ENCODE assay signal across 15 cellular contexts in genomic region chr6:55826941-55827340, GRCh38. TPM values are rescaled to one million over a fixed set of nuclear protein-coding genes. Genes with fewer than 3 reads are reported as not detected.
DNase-seq lines count a peak whose midpoint lies in the region; ATAC-seq, FAIRE-seq and TF ChIP-seq lines count a peak whose summit lies in the region.
"Had no signal": no experiment of that assay in that cellular context is flagged by ENCODE, and none has a peak within 500 bp of the region (broad histone marks: within the 10 kb centered on the region; RNA-seq: fewer than 3 reads in every experiment).

No MANE protein-coding gene starts in this region.

- H3K27ac Mint-ChIP-seq in endodermal cell (no peak overlapping the region), neural crest cell (ENCODE audit: unreplicated experiment) (peak overlapping the region; percentile 54)
- H3K27ac Mint-ChIP-seq: CD4-positive, alpha-beta T cell had no signal

- peaks cover 45% of the 10 kb centered on the region for H3K4me1 Mint-ChIP-seq in endodermal cell
- peaks cover 38% of the 10 kb centered on the region for H3K4me1 Mint-ChIP-seq in neural crest cell

- H3K36me3 ChIP-seq in endodermal cell (ENCODE audit: control insufficient read depth, insufficient read depth, low read length) (no peaks in the 10 kb centered on the region), ascending aorta (no peaks in the 10 kb centered on the region)

- ATAC-seq in GM19463 (IDR thresholded peaks at IDR 0.05; ENCODE audit: unreplicated experiment), result no peak

- WGBS in endodermal cell (ENCODE audit: insufficient coverage in 1 of 2, insufficient read length in 1 of 2), 2 experiments, result 73% methylated on average over 1 of the region's 1 CpG; no CpG with 5 or more reads in 1 of the 2 experiments

- H3K4me1 ChIP-seq in endodermal cell (ENCODE audit: control insufficient read depth, insufficient read depth, low read length), result peaks cover 15% of the 10 kb centered on the region
- no peaks in the 10 kb centered on the region for H3K4me1 ChIP-seq in ascending aorta

- H3K27me3 ChIP-seq in endodermal cell (ENCODE audit: control insufficient read depth, insufficient read depth, low read length, poor library complexity, severe bottlenecking), result no peaks in the 10 kb centered on the region
- no peaks in the 10 kb centered on the region for H3K27me3 ChIP-seq in ascending aorta

- H3K4me3 Mint-ChIP-seq in endodermal cell (no peak overlapping the region), neural crest cell (peak overlapping the region; percentile 1)
- H3K4me3 Mint-ChIP-seq: CD4-positive, alpha-beta T cell had no signal

- H3K36me3 Mint-ChIP-seq in endodermal cell (ENCODE audit: low read depth) (no peaks in the 10 kb centered on the region), neural crest cell (ENCODE audit: low read depth) (no peaks in the 10 kb centered on the region)

- H3K9me3 Mint-ChIP-seq in endodermal cell (no peaks in the 10 kb centered on the region), neural crest cell (no peaks in the 10 kb centered on the region)

- H3K27me3 Mint-ChIP-seq in endodermal cell (ENCODE audit: insufficient read depth) (peaks cover 21% of the 10 kb centered on the region), neural crest cell (ENCODE audit: low read depth) (no peaks in the 10 kb centered on the region)
- H3K27me3 Mint-ChIP-seq: CD4-positive, alpha-beta T cell had no signal

- no peak for FAIRE-seq in GM19239 (lab: Jason Lieb, UNC)
- FAIRE-seq: GM12892 had no signal

- DNase-seq in HPDE6-E6E7 (ENCODE audit: extremely low spot score) (peak; percentile 6), endodermal cell (no peak), neural crest cell (ENCODE audit: low read depth, low spot score) (no peak), GM19239 (ENCODE audit: insufficient read length, low spot score) (no peak), ascending aorta (ENCODE audit: low spot score in 2 of 2) (no peak)
- no peak for DNase-seq in activated naive CD4-positive, alpha-beta T cell treated with Interleukin-2 at 50 U/mL for 16 hours
- DNase-seq: CD4-positive, alpha-beta T cell; DND-41; GDM1; H7; Right ventricle myocardium superior had no signal

- H3K4me3 ChIP-seq in endodermal cell (ENCODE audit: low read length) (no peak overlapping the region), ascending aorta (no peak overlapping the region)

- intact Hi-C loops in ascending aorta (cut with DNase I), result no loop called here

- H3K9me3 ChIP-seq in endodermal cell (ENCODE audit: control insufficient read depth, low read length) (no peaks in the 10 kb centered on the region), ascending aorta (no peaks in the 10 kb centered on the region)

- H3K27ac ChIP-seq in 22Rv1 (peak overlapping the region; percentile 62), endodermal cell (ENCODE audit: low read depth, low read length) (peak overlapping the region; percentile 59), ascending aorta (no peak overlapping the region)

- no peak for TF ChIP-seq CTCF in 22Rv1 (IDR thresholded peaks at IDR 0.05)
- no peak for TF ChIP-seq CTCF in endodermal cell (conservative IDR thresholded peaks at IDR 0.05)
- no peak for TF ChIP-seq CTCF in neural crest cell (conservative IDR thresholded peaks at IDR 0.05)
- TF ChIP-seq CTCF in ascending aorta (IDR thresholded peaks at IDR 0.05), result no peak

- H3K9ac ChIP-seq in endodermal cell (ENCODE audit: extremely low read depth, low read length, poor library complexity, severe bottlenecking), result no peak overlapping the region

RNA-seq across cellular contexts. Expression of gene BMP5, which starts 48.4 kb away (rescaled TPM):
- under 1 TPM; 0.73 to 0.84 TPM for total RNA-seq in endodermal cell
- polyA plus RNA-seq in endodermal cell (2013, experiment 1 of 2), result 21.6 TPM
- 21.9 TPM for polyA plus RNA-seq in endodermal cell (2013, experiment 2 of 2)
- 2.2 and 2.4 TPM in 2 replicates for total RNA-seq in neural crest cell
- not detected for total RNA-seq in ascending aorta
- total RNA-seq: CD4-positive, alpha-beta T cell; LHCN-M2 had no signal

Comparison
In these comparisons a context has a peak if more than half of its experiments do, and no peak if none do; other contexts are left out.
1. H3K27ac ChIP-seq: peak in 22Rv1 (single experiment) and endodermal cell (single experiment); none in ascending aorta (0 of 2).